ENCODE assay signal across 8 cellular contexts in genomic region chr10:86971146-86971991, GRCh38. TPM values are rescaled to one million over a fixed set of nuclear protein-coding genes. Genes with fewer than 3 reads are reported as not detected.
A peak's percentile ranks its signal among the peaks of the same experiment; 100 is the strongest.
DNase-seq lines count a peak whose midpoint lies in the region; ATAC-seq and TF ChIP-seq lines count a peak whose summit lies in the region.

No MANE protein-coding gene starts in this region.

- H3K27ac ChIP-seq in parathyroid adenoma, result peak overlapping the region; percentile 71
- H3K27ac ChIP-seq in tibial artery, result peak overlapping the region; percentile 99 to 100

- TF ChIP-seq POLR2A in GM18951 (IDR thresholded peaks at IDR 0.05; ENCODE audit: extremely low read depth, insufficient read depth, insufficient read length), result peak; percentile 82

- H3K9me3 ChIP-seq in parathyroid adenoma (ENCODE audit: control insufficient read depth, low read length) (no peaks in the 10 kb centered on the region), tibial artery (no peaks in the 10 kb centered on the region)

- peak; percentile 72 for ATAC-seq in HG03135 (IDR thresholded peaks at IDR 0.05; ENCODE audit: unreplicated experiment)

- no peaks in the 10 kb centered on the region for H3K36me3 ChIP-seq in parathyroid adenoma (ENCODE audit: control insufficient read depth, insufficient read depth, low read length)
- H3K36me3 ChIP-seq in tibial artery, result peaks cover 0 to 4% (median 0%) of the 10 kb centered on the region in 3 donors

- TF ChIP-seq CTCF in AG09309 (IDR thresholded peaks at IDR 0.05; ENCODE audit: control insufficient read depth, insufficient read depth, low read depth, low read length, missing control alignments) (no peak), parathyroid adenoma (IDR thresholded peaks at IDR 0.05) (no peak), tibial artery (IDR thresholded peaks at IDR 0.05) (peak; percentile 12 to 23)

- peak overlapping the region; percentile 58 for H3K9ac ChIP-seq in parathyroid adenoma

- H3K27me3 ChIP-seq in parathyroid adenoma (ENCODE audit: control insufficient read depth, insufficient read depth, low read length), result no peaks in the 10 kb centered on the region
- H3K27me3 ChIP-seq in tibial artery, result no peaks in the 10 kb centered on the region

- peak overlapping the region; percentile 78 for H2AFZ ChIP-seq in parathyroid adenoma

- peak overlapping the region; percentile 84 for H3K4me2 ChIP-seq in parathyroid adenoma (ENCODE audit: low read length)

- in situ Hi-C loops in GM18951 (cut with MboI; ENCODE audit: low sequenced_read_pairs, unreplicated experiment), result no loop called here

- no peaks in the 10 kb centered on the region for H3K79me2 ChIP-seq in parathyroid adenoma

- H3K4me1 ChIP-seq in parathyroid adenoma (peaks cover 4% of the 10 kb centered on the region), tibial artery (peaks cover 0 to 62% (median 46%) of the 10 kb centered on the region in 4 donors)

- intact Hi-C loops in tibial artery (cut with DNase I; ENCODE audit: low total_unique reads), result no loop called here

- peak; percentile 82 for DNase-seq in AG09309 (ENCODE audit: low read depth)
- DNase-seq in RPMI7951 (ENCODE audit: low read depth), result peak; percentile 91
- DNase-seq in activated naive CD4-positive, alpha-beta T cell treated with Interleukin-2 at 50 U/mL for 16 hours, result peak; percentile 89
- peak; percentile 76 for DNase-seq in germinal center (ENCODE audit: low spot score)
- DNase-seq in tibial artery, result peak; percentile 92 to 98

- peak overlapping the region; percentile 70 for H3K4me3 ChIP-seq in AG09309 (ENCODE audit: control insufficient read depth, low read depth, low read length)
- peak overlapping the region; percentile 44 for H3K4me3 ChIP-seq in parathyroid adenoma (ENCODE audit: low read depth, low read length)
- peak overlapping the region; percentile 79 to 92 for H3K4me3 ChIP-seq in tibial artery

RNA-seq across cellular contexts. Expression of gene ADIRF, which starts 3.1 kb away (rescaled TPM):
- 0.49 and 0.84 TPM in 2 replicates for total RNA-seq in RPMI7951 (2014; rRNA removed; shearing (Covaris generic))

RNA-seq across cellular contexts. Expression of gene SNCG, which starts 13.0 kb away (rescaled TPM):
- total RNA-seq in RPMI7951 (2014; rRNA removed; shearing (Covaris generic)), result 0.59 and 1.6 TPM in 2 replicates

RNA-seq across cellular contexts. Expression of gene MMRN2, which starts 14.0 kb away (rescaled TPM):
- 0.39 and 0.60 TPM in 2 replicates for total RNA-seq in RPMI7951 (2014; rRNA removed; shearing (Covaris generic))

RNA-seq across cellular contexts. Expression of gene FAM25A, which starts 48.7 kb away (rescaled TPM):
- not detected in 2 replicates for total RNA-seq in RPMI7951 (2014; rRNA removed; shearing (Covaris generic))

Comparison
In these comparisons a context has a peak if more than half of its experiments do, and no peak if none do; other contexts are left out.
1. Peak in every context shown above with its lines: DNase-seq, ATAC-seq, H3K4me3 ChIP-seq and H3K27ac ChIP-seq.
2. CTCF ChIP-seq: peak in tibial artery (2 of 2); none in AG09309 (single experiment) and parathyroid adenoma (single experiment).